In the genomic region with DNA sequence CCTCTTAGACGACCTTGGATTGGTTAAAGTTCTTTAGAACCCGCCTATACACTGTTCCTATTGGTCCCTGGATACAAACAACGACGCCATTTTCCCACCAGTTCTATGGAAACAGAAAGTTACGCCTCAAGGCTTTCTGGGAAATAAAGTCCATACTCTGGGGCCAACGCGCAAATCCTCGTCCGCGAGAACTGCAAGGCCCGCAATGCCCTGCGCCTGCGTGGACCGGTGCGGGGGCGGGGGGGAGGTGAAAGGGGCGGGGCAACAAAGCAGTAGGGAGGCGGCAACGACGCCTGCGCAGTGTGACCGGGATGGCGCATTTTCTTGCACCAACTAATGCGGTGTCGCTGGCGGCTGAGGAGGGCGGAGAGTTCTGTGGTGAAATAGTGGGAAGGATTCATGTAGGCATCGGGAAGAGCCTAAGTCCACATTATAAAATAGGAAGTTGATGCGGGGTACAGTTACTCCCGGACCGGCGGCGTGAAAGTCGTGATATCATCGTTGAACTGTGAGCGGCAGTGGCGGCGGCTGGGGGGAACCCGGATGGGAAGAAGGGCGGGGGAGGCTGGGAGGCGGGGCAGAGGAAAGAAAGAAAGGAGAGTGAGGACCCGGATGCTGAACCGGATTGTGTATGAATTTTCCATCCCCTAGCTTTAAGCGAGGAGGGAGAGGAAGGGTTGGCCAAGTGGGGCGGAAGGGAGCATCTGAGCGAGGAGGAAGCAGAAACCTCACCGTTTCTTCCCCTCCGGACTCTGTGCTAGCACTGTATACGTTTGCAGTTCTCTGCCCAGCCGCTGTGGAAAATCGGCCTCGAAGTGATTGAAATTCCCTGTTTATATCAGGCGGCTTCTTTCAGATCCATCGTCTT, we compare ENCODE assay signal across 1 cellular context.
TF ChIP-seq lines count a peak whose summit lies in the region.

A gene (plus strand): TSS at position 300 of the 868 bp plus-strand sequence. CDS start 6,695 bp downstream, outside the sequence.

TF ChIP-seq in HepG2, 621 proteins besides CTCF, POLR2A, EP300 and RAD21 (continued from another document and continues in another):
- TF ChIP-seq, protein P1, sequence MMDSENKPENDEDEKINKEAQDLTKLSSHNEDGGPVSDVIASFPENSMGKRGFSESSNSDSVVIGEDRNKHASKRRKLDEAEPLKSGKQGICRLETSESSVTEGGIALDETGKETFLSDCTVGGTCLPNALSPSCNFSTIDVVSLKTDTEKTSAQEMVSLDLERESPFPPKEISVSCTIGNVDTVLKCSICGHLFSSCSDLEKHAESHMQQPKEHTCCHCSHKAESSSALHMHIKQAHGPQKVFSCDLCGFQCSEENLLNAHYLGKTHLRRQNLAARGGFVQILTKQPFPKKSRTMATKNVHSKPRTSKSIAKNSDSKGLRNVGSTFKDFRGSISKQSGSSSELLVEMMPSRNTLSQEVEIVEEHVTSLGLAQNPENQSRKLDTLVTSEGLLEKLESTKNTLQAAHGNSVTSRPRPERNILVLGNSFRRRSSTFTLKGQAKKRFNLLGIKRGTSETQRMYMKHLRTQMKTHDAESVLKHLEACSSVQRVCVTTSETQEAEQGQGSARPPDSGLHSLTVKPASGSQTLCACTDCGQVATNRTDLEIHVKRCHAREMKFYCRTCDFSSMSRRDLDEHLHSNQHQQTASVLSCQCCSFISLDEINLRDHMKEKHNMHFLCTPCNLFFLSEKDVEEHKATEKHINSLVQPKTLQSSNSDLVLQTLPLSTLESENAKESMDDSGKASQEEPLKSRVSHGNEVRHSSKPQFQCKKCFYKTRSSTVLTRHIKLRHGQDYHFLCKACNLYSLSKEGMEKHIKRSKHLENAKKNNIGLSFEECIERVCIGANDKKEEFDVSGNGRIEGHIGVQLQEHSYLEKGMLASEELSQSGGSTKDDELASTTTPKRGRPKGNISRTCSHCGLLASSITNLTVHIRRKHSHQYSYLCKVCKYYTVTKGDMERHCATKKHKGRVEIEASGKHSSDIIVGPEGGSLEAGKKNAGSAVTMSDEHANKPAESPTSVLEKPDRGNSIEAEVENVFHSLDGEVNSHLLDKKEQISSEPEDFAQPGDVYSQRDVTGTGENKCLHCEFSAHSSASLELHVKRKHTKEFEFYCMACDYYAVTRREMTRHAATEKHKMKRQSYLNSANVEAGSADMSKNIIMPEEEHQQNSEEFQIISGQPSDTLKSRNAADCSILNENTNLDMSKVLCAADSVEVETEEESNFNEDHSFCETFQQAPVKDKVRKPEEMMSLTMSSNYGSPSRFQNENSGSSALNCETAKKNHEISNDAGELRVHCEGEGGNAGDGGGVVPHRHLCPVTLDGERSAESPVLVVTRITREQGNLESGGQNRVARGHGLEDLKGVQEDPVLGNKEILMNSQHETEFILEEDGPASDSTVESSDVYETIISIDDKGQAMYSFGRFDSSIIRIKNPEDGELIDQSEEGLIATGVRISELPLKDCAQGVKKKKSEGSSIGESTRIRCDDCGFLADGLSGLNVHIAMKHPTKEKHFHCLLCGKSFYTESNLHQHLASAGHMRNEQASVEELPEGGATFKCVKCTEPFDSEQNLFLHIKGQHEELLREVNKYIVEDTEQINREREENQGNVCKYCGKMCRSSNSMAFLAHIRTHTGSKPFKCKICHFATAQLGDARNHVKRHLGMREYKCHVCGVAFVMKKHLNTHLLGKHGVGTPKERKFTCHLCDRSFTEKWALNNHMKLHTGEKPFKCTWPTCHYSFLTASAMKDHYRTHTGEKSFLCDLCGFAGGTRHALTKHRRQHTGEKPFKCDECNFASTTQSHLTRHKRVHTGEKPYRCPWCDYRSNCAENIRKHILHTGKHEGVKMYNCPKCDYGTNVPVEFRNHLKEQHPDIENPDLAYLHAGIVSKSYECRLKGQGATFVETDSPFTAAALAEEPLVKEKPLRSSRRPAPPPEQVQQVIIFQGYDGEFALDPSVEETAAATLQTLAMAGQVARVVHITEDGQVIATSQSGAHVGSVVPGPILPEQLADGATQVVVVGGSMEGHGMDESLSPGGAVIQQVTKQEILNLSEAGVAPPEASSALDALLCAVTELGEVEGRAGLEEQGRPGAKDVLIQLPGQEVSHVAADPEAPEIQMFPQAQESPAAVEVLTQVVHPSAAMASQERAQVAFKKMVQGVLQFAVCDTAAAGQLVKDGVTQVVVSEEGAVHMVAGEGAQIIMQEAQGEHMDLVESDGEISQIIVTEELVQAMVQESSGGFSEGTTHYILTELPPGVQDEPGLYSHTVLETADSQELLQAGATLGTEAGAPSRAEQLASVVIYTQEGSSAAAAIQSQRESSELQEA (CRISPR knock-in tag; IDR thresholded peaks at IDR 0.05; ENCODE audit: not compliant biosample characterization) = no peak
- TF ChIP-seq, protein P2, sequence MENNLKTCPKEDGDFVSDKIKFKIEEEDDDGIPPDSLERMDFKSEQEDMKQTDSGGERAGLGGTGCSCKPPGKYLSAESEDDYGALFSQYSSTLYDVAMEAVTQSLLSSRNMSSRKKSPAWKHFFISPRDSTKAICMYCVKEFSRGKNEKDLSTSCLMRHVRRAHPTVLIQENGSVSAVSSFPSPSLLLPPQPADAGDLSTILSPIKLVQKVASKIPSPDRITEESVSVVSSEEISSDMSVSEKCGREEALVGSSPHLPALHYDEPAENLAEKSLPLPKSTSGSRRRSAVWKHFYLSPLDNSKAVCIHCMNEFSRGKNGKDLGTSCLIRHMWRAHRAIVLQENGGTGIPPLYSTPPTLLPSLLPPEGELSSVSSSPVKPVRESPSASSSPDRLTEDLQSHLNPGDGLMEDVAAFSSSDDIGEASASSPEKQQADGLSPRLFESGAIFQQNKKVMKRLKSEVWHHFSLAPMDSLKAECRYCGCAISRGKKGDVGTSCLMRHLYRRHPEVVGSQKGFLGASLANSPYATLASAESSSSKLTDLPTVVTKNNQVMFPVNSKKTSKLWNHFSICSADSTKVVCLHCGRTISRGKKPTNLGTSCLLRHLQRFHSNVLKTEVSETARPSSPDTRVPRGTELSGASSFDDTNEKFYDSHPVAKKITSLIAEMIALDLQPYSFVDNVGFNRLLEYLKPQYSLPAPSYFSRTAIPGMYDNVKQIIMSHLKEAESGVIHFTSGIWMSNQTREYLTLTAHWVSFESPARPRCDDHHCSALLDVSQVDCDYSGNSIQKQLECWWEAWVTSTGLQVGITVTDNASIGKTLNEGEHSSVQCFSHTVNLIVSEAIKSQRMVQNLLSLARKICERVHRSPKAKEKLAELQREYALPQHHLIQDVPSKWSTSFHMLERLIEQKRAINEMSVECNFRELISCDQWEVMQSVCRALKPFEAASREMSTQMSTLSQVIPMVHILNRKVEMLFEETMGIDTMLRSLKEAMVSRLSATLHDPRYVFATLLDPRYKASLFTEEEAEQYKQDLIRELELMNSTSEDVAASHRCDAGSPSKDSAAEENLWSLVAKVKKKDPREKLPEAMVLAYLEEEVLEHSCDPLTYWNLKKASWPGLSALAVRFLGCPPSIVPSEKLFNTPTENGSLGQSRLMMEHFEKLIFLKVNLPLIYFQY (CRISPR knock-in tag; IDR thresholded peaks at IDR 0.05; ENCODE audit: borderline replicate concordance) = no peak
- TF ChIP-seq ZNF570 (CRISPR knock-in tag; IDR thresholded peaks at IDR 0.05; ENCODE audit: borderline replicate concordance) (no peak), RNF2 (conservative IDR thresholded peaks at IDR 0.05; ENCODE audit: low read depth) (no peak), ATF7-NPFF (CRISPR knock-in tag; IDR thresholded peaks at IDR 0.05; ENCODE audit: low read depth) (no peak), ZFP62 (CRISPR knock-in tag; IDR thresholded peaks at IDR 0.05) (no peak), ZNF558 (CRISPR knock-in tag; IDR thresholded peaks at IDR 0.05; ENCODE audit: borderline replicate concordance) (peak; percentile 88; the same call in 1 of the 2 replicates), FOXP1 (IDR thresholded peaks at IDR 0.05) (no peak), FOXP1 (CRISPR knock-in tag; IDR thresholded peaks at IDR 0.05) (no peak), MED8 (CRISPR knock-in tag; IDR thresholded peaks at IDR 0.05; ENCODE audit: insufficient replicate concordance) (peak; percentile 64), NFE2L1 (CRISPR knock-in tag; IDR thresholded peaks at IDR 0.05; ENCODE audit: borderline replicate concordance) (no peak), ZNF430 (CRISPR knock-in tag; IDR thresholded peaks at IDR 0.05) (no peak; the same call in 1 of the 2 replicates), ZNF589 (CRISPR knock-in tag; conservative IDR thresholded peaks at IDR 0.05) (0 out of 2 replicates have a peak, but pooled peaks have one; percentile 31), SETDB1 (CRISPR knock-in tag; IDR thresholded peaks at IDR 0.05; ENCODE audit: borderline replicate concordance) (no peak), FOXM1 (CRISPR knock-in tag; IDR thresholded peaks at IDR 0.05) (no peak), MED13 (CRISPR knock-in tag; IDR thresholded peaks at IDR 0.05) (peak; percentile 12; the same call in 1 of the 2 replicates), MAF1 (CRISPR knock-in tag; IDR thresholded peaks at IDR 0.05; ENCODE audit: borderline replicate concordance) (0 out of 2 replicates have a peak, but pooled peaks have one; percentile 57), SUZ12 (IDR thresholded peaks at IDR 0.05; ENCODE audit: low read depth, low read length) (peak; percentile 56), ZNF292 (CRISPR knock-in tag; IDR thresholded peaks at IDR 0.05; ENCODE audit: borderline replicate concordance, low read depth) (no peak), ERF (CRISPR knock-in tag; IDR thresholded peaks at IDR 0.05) (peak; percentile 84), TBX2 (CRISPR knock-in tag; IDR thresholded peaks at IDR 0.05; ENCODE audit: borderline replicate concordance) (no peak), ZNF326 (CRISPR knock-in tag; IDR thresholded peaks at IDR 0.05; ENCODE audit: borderline replicate concordance) (no peak), HES4 (CRISPR knock-in tag; IDR thresholded peaks at IDR 0.05; ENCODE audit: borderline replicate concordance) (peak; percentile 56; the same call in 1 of the 2 replicates), ZNF674 (CRISPR knock-in tag; IDR thresholded peaks at IDR 0.05; ENCODE audit: low read depth) (no peak), KDM3A (CRISPR knock-in tag; IDR thresholded peaks at IDR 0.05; ENCODE audit: low read depth) (0 out of 2 replicates have a peak, but pooled peaks have one; percentile 51), ELF1 (CRISPR knock-in tag; IDR thresholded peaks at IDR 0.05) (peak; percentile 28; the same call in 1 of the 2 replicates), ZNF333 (CRISPR knock-in tag; IDR thresholded peaks at IDR 0.05; ENCODE audit: borderline replicate concordance) (0 out of 2 replicates have a peak, but pooled peaks have one; percentile 33), JUN (CRISPR knock-in tag; IDR thresholded peaks at IDR 0.05) (no peak), SMYD3 (CRISPR knock-in tag; IDR thresholded peaks at IDR 0.05) (no peak), NRL (CRISPR knock-in tag; IDR thresholded peaks at IDR 0.05; ENCODE audit: borderline replicate concordance) (no peak), ZNF781 (CRISPR knock-in tag; IDR thresholded peaks at IDR 0.05; ENCODE audit: borderline replicate concordance, not compliant biosample characterization) (no peak), ZKSCAN1 (IDR thresholded peaks at IDR 0.05; ENCODE audit: low read length) (no peak)
- TF ChIP-seq, protein P3, sequence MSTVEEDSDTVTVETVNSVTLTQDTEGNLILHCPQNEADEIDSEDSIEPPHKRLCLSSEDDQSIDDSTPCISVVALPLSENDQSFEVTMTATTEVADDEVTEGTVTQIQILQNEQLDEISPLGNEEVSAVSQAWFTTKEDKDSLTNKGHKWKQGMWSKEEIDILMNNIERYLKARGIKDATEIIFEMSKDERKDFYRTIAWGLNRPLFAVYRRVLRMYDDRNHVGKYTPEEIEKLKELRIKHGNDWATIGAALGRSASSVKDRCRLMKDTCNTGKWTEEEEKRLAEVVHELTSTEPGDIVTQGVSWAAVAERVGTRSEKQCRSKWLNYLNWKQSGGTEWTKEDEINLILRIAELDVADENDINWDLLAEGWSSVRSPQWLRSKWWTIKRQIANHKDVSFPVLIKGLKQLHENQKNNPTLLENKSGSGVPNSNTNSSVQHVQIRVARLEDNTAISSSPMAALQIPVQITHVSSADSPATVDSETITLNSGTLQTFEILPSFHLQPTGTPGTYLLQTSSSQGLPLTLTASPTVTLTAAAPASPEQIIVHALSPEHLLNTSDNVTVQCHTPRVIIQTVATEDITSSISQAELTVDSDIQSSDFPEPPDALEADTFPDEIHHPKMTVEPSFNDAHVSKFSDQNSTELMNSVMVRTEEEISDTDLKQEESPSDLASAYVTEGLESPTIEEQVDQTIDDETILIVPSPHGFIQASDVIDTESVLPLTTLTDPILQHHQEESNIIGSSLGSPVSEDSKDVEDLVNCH (CRISPR knock-in tag; IDR thresholded peaks at IDR 0.05) = peak; percentile 98; the same call in 1 of the 2 replicates
- TF ChIP-seq, protein P4, sequence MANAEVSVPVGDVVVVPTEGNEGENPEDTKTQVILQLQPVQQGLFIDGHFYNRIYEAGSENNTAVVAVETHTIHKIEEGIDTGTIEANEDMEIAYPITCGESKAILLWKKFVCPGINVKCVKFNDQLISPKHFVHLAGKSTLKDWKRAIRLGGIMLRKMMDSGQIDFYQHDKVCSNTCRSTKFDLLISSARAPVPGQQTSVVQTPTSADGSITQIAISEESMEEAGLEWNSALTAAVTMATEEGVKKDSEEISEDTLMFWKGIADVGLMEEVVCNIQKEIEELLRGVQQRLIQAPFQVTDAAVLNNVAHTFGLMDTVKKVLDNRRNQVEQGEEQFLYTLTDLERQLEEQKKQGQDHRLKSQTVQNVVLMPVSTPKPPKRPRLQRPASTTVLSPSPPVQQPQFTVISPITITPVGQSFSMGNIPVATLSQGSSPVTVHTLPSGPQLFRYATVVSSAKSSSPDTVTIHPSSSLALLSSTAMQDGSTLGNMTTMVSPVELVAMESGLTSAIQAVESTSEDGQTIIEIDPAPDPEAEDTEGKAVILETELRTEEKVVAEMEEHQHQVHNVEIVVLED (CRISPR knock-in tag; IDR thresholded peaks at IDR 0.05; ENCODE audit: borderline replicate concordance) = peak; percentile 72
- TF ChIP-seq, protein P5, sequence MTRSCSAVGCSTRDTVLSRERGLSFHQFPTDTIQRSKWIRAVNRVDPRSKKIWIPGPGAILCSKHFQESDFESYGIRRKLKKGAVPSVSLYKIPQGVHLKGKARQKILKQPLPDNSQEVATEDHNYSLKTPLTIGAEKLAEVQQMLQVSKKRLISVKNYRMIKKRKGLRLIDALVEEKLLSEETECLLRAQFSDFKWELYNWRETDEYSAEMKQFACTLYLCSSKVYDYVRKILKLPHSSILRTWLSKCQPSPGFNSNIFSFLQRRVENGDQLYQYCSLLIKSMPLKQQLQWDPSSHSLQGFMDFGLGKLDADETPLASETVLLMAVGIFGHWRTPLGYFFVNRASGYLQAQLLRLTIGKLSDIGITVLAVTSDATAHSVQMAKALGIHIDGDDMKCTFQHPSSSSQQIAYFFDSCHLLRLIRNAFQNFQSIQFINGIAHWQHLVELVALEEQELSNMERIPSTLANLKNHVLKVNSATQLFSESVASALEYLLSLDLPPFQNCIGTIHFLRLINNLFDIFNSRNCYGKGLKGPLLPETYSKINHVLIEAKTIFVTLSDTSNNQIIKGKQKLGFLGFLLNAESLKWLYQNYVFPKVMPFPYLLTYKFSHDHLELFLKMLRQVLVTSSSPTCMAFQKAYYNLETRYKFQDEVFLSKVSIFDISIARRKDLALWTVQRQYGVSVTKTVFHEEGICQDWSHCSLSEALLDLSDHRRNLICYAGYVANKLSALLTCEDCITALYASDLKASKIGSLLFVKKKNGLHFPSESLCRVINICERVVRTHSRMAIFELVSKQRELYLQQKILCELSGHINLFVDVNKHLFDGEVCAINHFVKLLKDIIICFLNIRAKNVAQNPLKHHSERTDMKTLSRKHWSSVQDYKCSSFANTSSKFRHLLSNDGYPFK (CRISPR knock-in tag; IDR thresholded peaks at IDR 0.05; ENCODE audit: borderline replicate concordance) = no peak
- TF ChIP-seq, protein P6, sequence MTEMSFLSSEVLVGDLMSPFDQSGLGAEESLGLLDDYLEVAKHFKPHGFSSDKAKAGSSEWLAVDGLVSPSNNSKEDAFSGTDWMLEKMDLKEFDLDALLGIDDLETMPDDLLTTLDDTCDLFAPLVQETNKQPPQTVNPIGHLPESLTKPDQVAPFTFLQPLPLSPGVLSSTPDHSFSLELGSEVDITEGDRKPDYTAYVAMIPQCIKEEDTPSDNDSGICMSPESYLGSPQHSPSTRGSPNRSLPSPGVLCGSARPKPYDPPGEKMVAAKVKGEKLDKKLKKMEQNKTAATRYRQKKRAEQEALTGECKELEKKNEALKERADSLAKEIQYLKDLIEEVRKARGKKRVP (CRISPR knock-in tag; IDR thresholded peaks at IDR 0.05) = peak in 1 of 2 experiments; percentile 32; a peak in 1 of 4 replicates
